Comparison of ENCODE assay signal across 8 cellular contexts in the genomic region with DNA sequence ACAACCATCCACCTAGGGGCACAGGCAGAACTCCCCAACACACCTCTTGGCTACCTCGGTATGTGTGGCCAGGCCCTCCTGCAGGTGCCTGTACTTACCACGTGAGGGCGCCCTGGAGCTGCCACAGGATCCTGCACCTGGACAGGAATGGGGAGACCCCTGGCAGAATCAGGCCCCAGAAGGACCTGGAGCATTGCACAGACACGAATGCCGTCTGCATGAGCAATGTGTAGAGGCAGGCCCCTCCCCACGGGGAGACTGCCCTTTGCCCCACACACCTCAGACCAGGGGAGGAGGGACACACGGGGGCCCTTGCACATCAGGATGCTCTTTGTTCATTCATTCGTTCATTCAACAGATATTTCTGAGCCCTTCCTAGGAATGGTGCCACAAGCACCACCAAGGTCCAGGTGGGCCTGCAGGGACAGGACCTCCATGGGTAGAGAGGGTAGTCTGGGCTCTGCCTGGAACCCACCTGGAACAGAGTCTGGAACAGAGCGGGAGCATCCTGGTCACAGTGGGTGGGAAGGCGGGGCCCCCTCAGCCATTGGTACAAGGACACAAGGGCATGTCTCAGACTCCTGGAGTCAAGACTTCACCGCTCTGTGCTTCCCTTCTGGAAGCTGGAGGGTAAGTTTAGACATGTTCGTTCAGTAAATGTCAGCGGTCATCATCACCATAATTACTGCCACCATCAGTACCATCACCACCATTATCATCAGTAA. TPM values are rescaled to one million over a fixed set of nuclear protein-coding genes. Genes with fewer than 3 reads are reported as not detected.
DNase-seq lines count a peak whose midpoint lies in the region; ATAC-seq, FAIRE-seq and TF ChIP-seq lines count a peak whose summit lies in the region.

No MANE protein-coding gene starts in this region.

- POLR2A ChIA-PET in CD8-positive, alpha-beta memory T cell (lab: Charles Lee) = no interaction called here
- POLR2A ChIA-PET in HEK293T (lab: Yijun Ruan, JAX) (no interaction called here), HepG2 (lab: Yijun Ruan, JAX) (no interaction called here)

- H3K36me3 Mint-ChIP-seq in CD8-positive, alpha-beta memory T cell = no peaks in the 10 kb centered on the region
- peaks cover 3% of the 10 kb centered on the region for H3K36me3 Mint-ChIP-seq in T-helper 17 cell (ENCODE audit: low read depth)
- H3K36me3 Mint-ChIP-seq in brain = no peaks in the 10 kb centered on the region

- H3K79me2 ChIP-seq in HepG2 (ENCODE audit: insufficient read depth, low read length) = no peaks in the 10 kb centered on the region

- TF ChIP-seq POLR2A in HepG2 (IDR thresholded peaks at IDR 0.05; ENCODE audit: insufficient read depth in 1 of 2, low read depth in 2 of 2, low read length in 2 of 2) = no peak

- no peaks in the 10 kb centered on the region for H3K9me3 Mint-ChIP-seq in CD8-positive, alpha-beta memory T cell
- peaks cover 0 to 5% (median 0%) of the 10 kb centered on the region in 5 experiments for H3K9me3 Mint-ChIP-seq in brain

- H3K9me3 ChIP-seq in CD8-positive, alpha-beta memory T cell (ENCODE audit: low read length) = no peaks in the 10 kb centered on the region
- H3K9me3 ChIP-seq in T-helper 17 cell (ENCODE audit: control insufficient read depth, low read length, poor library complexity, severe bottlenecking) = no peaks in the 10 kb centered on the region
- H3K9me3 ChIP-seq in HepG2 (ENCODE audit: low read length) = no peaks in the 10 kb centered on the region

- H3K9ac ChIP-seq in HepG2 (ENCODE audit: insufficient read depth, low read depth, low read length) = no peak overlapping the region

- in situ Hi-C loops in HepG2 (cut with HindIII; ENCODE audit: extremely low pct_ligation_motif_present, low pct_unique_long_range_greater_than_20kb) = loop anchor here (5.0 kb wide), 1 partner anchor 126 kb away; no protein-coding TSS in a partner anchor

- peaks cover 6% of the 10 kb centered on the region for H3K4me1 ChIP-seq in CD8-positive, alpha-beta memory T cell (ENCODE audit: insufficient read depth, low read length)
- 0 out of 2 replicates have a peak, but pooled peaks cover 5% of the 10 kb centered on the region for H3K4me1 ChIP-seq in HepG2 (ENCODE audit: insufficient read depth, low read length)

- peak; percentile 93 for TF ChIP-seq RAD21 in HepG2 (CRISPR knock-in tag; IDR thresholded peaks at IDR 0.05)

- TF ChIP-seq EP300 in HepG2 (IDR thresholded peaks at IDR 0.05; ENCODE audit: low read depth in 2 of 2, low read length in 2 of 2) (no peak), HepG2 (CRISPR knock-in tag; IDR thresholded peaks at IDR 0.05; ENCODE audit: borderline replicate concordance) (no peak)

- H3K4me2 ChIP-seq in HepG2 (ENCODE audit: low read depth, low read length) = no peak overlapping the region

- peak; percentile 15 to 61 (median 35) for DNase-seq in CD8-positive, alpha-beta memory T cell
- DNase-seq in HEK293T (ENCODE audit: extremely low spot score) (peak; percentile 78), T-helper 17 cell (peak; percentile 26 to 47 (median 27)), HepG2 (ENCODE audit: low spot score) (peak; percentile 55)
- peak; percentile 78 for DNase-seq in stimulated activated CD8-positive, alpha-beta memory T cell treated with anti-CD3 and anti-CD28 coated beads, Interleukin-4, amount 100 ng/mL, for 48 hours

- TF ChIP-seq CTCF in brain (conservative IDR thresholded peaks at IDR 0.05) (peak; percentile 64 to 82), HepG2 (CRISPR knock-in tag; IDR thresholded peaks at IDR 0.05) (peak; percentile 96)

- intact Hi-C loops in HepG2 (cut with micrococcal nuclease; ENCODE audit: unreplicated experiment) = loop anchor here (5.0 kb wide), 3 partner anchors 34 to 109 kb away; partner anchors contain the start of genes COL20A1 and YTHDF1

- CTCF ChIA-PET in CD8-positive, alpha-beta memory T cell (lab: Charles Lee) = interaction anchor here (1.0 to 1.5 kb wide), 4 partner anchors 15 to 40 kb away, joined by 3 to 5 read pairs (median 3); no protein-coding TSS in a partner anchor
- CTCF ChIA-PET in HEK293T (lab: Yijun Ruan, JAX) = interaction anchor here (0.6 to 1.2 kb wide), 5 partner anchors 13 to 132 kb away, joined by 3 to 6 read pairs (median 3); no protein-coding TSS in a partner anchor
- CTCF ChIA-PET in HepG2 (lab: Yijun Ruan, JAX; ENCODE audit: low intra/inter-chr PET ratio, low total read pairs) = interaction anchor here (1.2 to 1.7 kb wide), 5 partner anchors 31 to 107 kb away, joined by 3 to 18 read pairs (median 6); no protein-coding TSS in a partner anchor

- H3K4me3 Mint-ChIP-seq in CD8-positive, alpha-beta memory T cell = no peak overlapping the region
- H3K4me3 Mint-ChIP-seq in T-helper 17 cell (no peak overlapping the region), brain (no peak overlapping the region)

- no peak overlapping the region for H3K27ac ChIP-seq in CD8-positive, alpha-beta memory T cell (ENCODE audit: low read depth, low read length)
- no peak overlapping the region for H3K27ac ChIP-seq in HepG2 (ENCODE audit: extremely low read length, insufficient read depth, low read length)

- H2AFZ ChIP-seq in HepG2 (ENCODE audit: low read length) = no peak overlapping the region

- H4K20me1 ChIP-seq in HepG2 (ENCODE audit: insufficient read depth, low read length) = peaks cover 17% of the 10 kb centered on the region; the same call in 1 of the 2 replicates

- H3K27me3 Mint-ChIP-seq in CD8-positive, alpha-beta memory T cell = peaks cover 20 to 29% of the 10 kb centered on the region in 2 donors
- H3K27me3 Mint-ChIP-seq in T-helper 17 cell = peaks cover 33% of the 10 kb centered on the region
- peaks cover 8% of the 10 kb centered on the region for H3K27me3 Mint-ChIP-seq in brain

- BruUV-seq in HepG2 (replicated peaks; lab: Mats Ljungman, UMichigan) = no TSS peak

- peaks cover 15% of the 10 kb centered on the region for H3K27me3 ChIP-seq in CD8-positive, alpha-beta memory T cell (ENCODE audit: insufficient read depth, low read length, poor library complexity, severe bottlenecking)
- peaks cover 8 to 43% of the 10 kb centered on the region in 2 experiments; a peak in 4 of 5 replicates for H3K27me3 ChIP-seq in HepG2 (ENCODE audit: control insufficient read depth in 1 of 2, insufficient read depth in 2 of 2, low read length in 2 of 2)

- peaks cover 0 to 10% (median 6%) of the 10 kb centered on the region in 3 donors for H3K4me1 Mint-ChIP-seq in CD8-positive, alpha-beta memory T cell
- H3K4me1 Mint-ChIP-seq in T-helper 17 cell = peaks cover 4% of the 10 kb centered on the region
- H3K4me1 Mint-ChIP-seq in brain = peaks cover 34% of the 10 kb centered on the region

- no peak overlapping the region for H3K27ac Mint-ChIP-seq in CD8-positive, alpha-beta memory T cell
- H3K27ac Mint-ChIP-seq in T-helper 17 cell = no peak overlapping the region
- peak overlapping the region in 3 of 5 experiments; percentile 49 to 93 (median 59) for H3K27ac Mint-ChIP-seq in brain

- no peak overlapping the region for H3K4me3 ChIP-seq in CD8-positive, alpha-beta memory T cell (ENCODE audit: low read length)
- no peak overlapping the region for H3K4me3 ChIP-seq in HepG2 (replicated peaks in 1 of 3; ENCODE audit: insufficient read depth in 1 of 3, low read depth in 2 of 3, low read length in 3 of 3)

- peak; percentile 55 for ATAC-seq in T-helper 17 cell
- peak; percentile 73 for ATAC-seq in HepG2
- no peak for ATAC-seq in HG03025 (IDR thresholded peaks at IDR 0.05; ENCODE audit: low FRiP score, unreplicated experiment)
- no peak for ATAC-seq in GM21367 (IDR thresholded peaks at IDR 0.05; ENCODE audit: unreplicated experiment)

- FAIRE-seq in HepG2 (lab: Jason Lieb, UNC) = peak; percentile 83

- no peaks in the 10 kb centered on the region for H3K36me3 ChIP-seq in CD8-positive, alpha-beta memory T cell (ENCODE audit: insufficient read depth, low read length)
- H3K36me3 ChIP-seq in HepG2 (replicated peaks in 1 of 2; ENCODE audit: control insufficient read depth in 1 of 2, insufficient read depth in 2 of 2, low read length in 2 of 2) = no peaks in the 10 kb centered on the region

- WGBS in HepG2 (ENCODE audit: low lambda C conversion rate) = 38% methylated on average over 11 of the region's 13 CpGs

RNA-seq across cellular contexts. Expression of gene YTHDF1, which starts 32.3 kb away (rescaled TPM):
- 10 to 100 TPM; 47.0 to 47.5 TPM for total RNA-seq in CD8-positive, alpha-beta memory T cell
- polyA plus RNA-seq in CD8-positive, alpha-beta memory T cell = 43.1 TPM
- 10 to 100 TPM; 30.0 to 41.4 TPM for total RNA-seq in T-helper 17 cell
- 41.3 TPM for polyA plus RNA-seq in brain (ENCODE audit: insufficient read depth, low read depth, low replicate concordance)
- 37.7 and 39.8 TPM in 2 replicates for total RNA-seq in HepG2 (2016; rRNA removed; fragmentation: Illumina TruSeq; extraction: Trizol)
- total RNA-seq in HepG2 (2016; cell fraction: cytosol; rRNA removed; fragmentation: Illumina TruSeq; extraction: Trizol; ENCODE audit: low read depth) = 15.1 and 15.2 TPM in 2 replicates
- 35.8 and 37.7 TPM in 2 replicates for total RNA-seq in HepG2 (2016; cell fraction: insoluble cytoplasmic fraction; rRNA removed; fragmentation: Illumina TruSeq; extraction: Trizol)
- total RNA-seq in HepG2 (2016; cell fraction: membrane; rRNA removed; fragmentation: Illumina TruSeq; extraction: Trizol) = 41.8 and 42.4 TPM in 2 replicates
- 28.2 and 31.2 TPM in 2 replicates for total RNA-seq in HepG2 (2016; cell fraction: nucleus; rRNA removed; fragmentation: Illumina TruSeq; extraction: Trizol)
- 34.5 and 36.4 TPM in 2 replicates for polyA plus RNA-seq in HepG2 (2011; rRNA removed)
- polyA plus RNA-seq in HepG2 (2011; cell fraction: cytosol; rRNA removed) = 27.2 and 28.5 TPM in 2 replicates
- 36.7 and 41.9 TPM in 2 replicates for polyA plus RNA-seq in HepG2 (2011; cell fraction: nucleus; rRNA removed)
- 36.8 and 38.5 TPM in 2 replicates for polyA plus RNA-seq in HepG2 (2012)
- 9.5 and 11.3 TPM in 2 replicates for polyA plus RNA-seq in HepG2 (2016; cell fraction: cytosol; fragmentation: Illumina TruSeq; extraction: Trizol; ENCODE audit: low read depth)
- polyA plus RNA-seq in HepG2 (2016; cell fraction: insoluble cytoplasmic fraction; fragmentation: Illumina TruSeq; extraction: Trizol; ENCODE audit: low read depth) = 51.6 and 60.0 TPM in 2 replicates
- 29.6 and 31.9 TPM in 2 replicates for polyA plus RNA-seq in HepG2 (2016; cell fraction: membrane; fragmentation: Illumina TruSeq; extraction: Trizol; ENCODE audit: low read depth)
- 75.9 and 78.1 TPM in 2 replicates for polyA plus RNA-seq in HepG2 (2016; cell fraction: nucleus; fragmentation: Illumina TruSeq; extraction: Trizol; ENCODE audit: insufficient read depth, low read depth)
- polyA minus RNA-seq in HepG2 (2011; rRNA and poly(A)+ RNA removed; ENCODE audit: low replicate concordance) = 40.3 and 47.9 TPM in 2 replicates
- polyA minus RNA-seq in HepG2 (2011; cell fraction: cytosol; rRNA and poly(A)+ RNA removed) = 30.1 and 32.4 TPM in 2 replicates
- 17.8 and 21.1 TPM in 2 replicates for polyA minus RNA-seq in HepG2 (2011; cell fraction: nucleus; rRNA and poly(A)+ RNA removed)

RNA-seq across cellular contexts. Expression of gene BIRC7, which starts 52.1 kb away (rescaled TPM):
- not detected for total RNA-seq in CD8-positive, alpha-beta memory T cell
- not detected for polyA plus RNA-seq in CD8-positive, alpha-beta memory T cell
- not detected for total RNA-seq in T-helper 17 cell
- polyA plus RNA-seq in brain (ENCODE audit: insufficient read depth, low read depth, low replicate concordance) = not detected
- 0.20 and 0.27 TPM in 2 replicates for total RNA-seq in HepG2 (2016; rRNA removed; fragmentation: Illumina TruSeq; extraction: Trizol)
- not detected in 2 replicates for total RNA-seq in HepG2 (2016; cell fraction: cytosol; rRNA removed; fragmentation: Illumina TruSeq; extraction: Trizol; ENCODE audit: low read depth)
- 0.33 and 0.45 TPM in 2 replicates for total RNA-seq in HepG2 (2016; cell fraction: insoluble cytoplasmic fraction; rRNA removed; fragmentation: Illumina TruSeq; extraction: Trizol)
- 0.12 and 0.17 TPM in 2 replicates for total RNA-seq in HepG2 (2016; cell fraction: membrane; rRNA removed; fragmentation: Illumina TruSeq; extraction: Trizol)
- 0.28 and 0.53 TPM in 2 replicates for total RNA-seq in HepG2 (2016; cell fraction: nucleus; rRNA removed; fragmentation: Illumina TruSeq; extraction: Trizol)
- polyA plus RNA-seq in HepG2 (2011; rRNA removed) = 5.1 and 8.6 TPM in 2 replicates
- 4.3 and 7.9 TPM in 2 replicates for polyA plus RNA-seq in HepG2 (2011; cell fraction: cytosol; rRNA removed)
- 81.1 and 86.7 TPM in 2 replicates for polyA plus RNA-seq in HepG2 (2011; cell fraction: nucleus; rRNA removed)
- 2.6 and 6.6 TPM in 2 replicates for polyA plus RNA-seq in HepG2 (2012)
- 0.14 TPM in 1 of 2 replicates, not detected in the other for polyA plus RNA-seq in HepG2 (2016; cell fraction: cytosol; fragmentation: Illumina TruSeq; extraction: Trizol; ENCODE audit: low read depth)
- polyA plus RNA-seq in HepG2 (2016; cell fraction: insoluble cytoplasmic fraction; fragmentation: Illumina TruSeq; extraction: Trizol; ENCODE audit: low read depth) = 0.37 TPM in 1 of 2 replicates, not detected in the other
- 0.29 TPM in 1 of 2 replicates, not detected in the other for polyA plus RNA-seq in HepG2 (2016; cell fraction: membrane; fragmentation: Illumina TruSeq; extraction: Trizol; ENCODE audit: low read depth)
- 0.62 and 0.85 TPM in 2 replicates for polyA plus RNA-seq in HepG2 (2016; cell fraction: nucleus; fragmentation: Illumina TruSeq; extraction: Trizol; ENCODE audit: insufficient read depth, low read depth)
- 0.37 and 4.3 TPM in 2 replicates for polyA minus RNA-seq in HepG2 (2011; rRNA and poly(A)+ RNA removed; ENCODE audit: low replicate concordance)
- polyA minus RNA-seq in HepG2 (2011; cell fraction: cytosol; rRNA and poly(A)+ RNA removed) = 2.0 and 2.2 TPM in 2 replicates
- 6.4 and 9.9 TPM in 2 replicates for polyA minus RNA-seq in HepG2 (2011; cell fraction: nucleus; rRNA and poly(A)+ RNA removed)

Comparison
In these comparisons a context has a peak if more than half of its experiments do, and no peak if none do; other contexts are left out.
1. DNase-seq: peak in every context shown above with its lines; median percentile 78 in HEK293T; 78 in stimulated activated CD8-positive, alpha-beta memory T cell treated with anti-CD3 and anti-CD28 coated beads, Interleukin-4, amount 100 ng/mL, for 48 hours; 55 in HepG2; 35 in CD8-positive, alpha-beta memory T cell; 27 in T-helper 17 cell.
2. H3K27ac Mint-ChIP-seq: peak in brain (3 of 5); none in CD8-positive, alpha-beta memory T cell (0 of 8) and T-helper 17 cell (single experiment).
3. ATAC-seq: peak in T-helper 17 cell (single experiment) and HepG2 (single experiment); none in HG03025 (single experiment) and GM21367 (single experiment).